In the genomic region with DNA sequence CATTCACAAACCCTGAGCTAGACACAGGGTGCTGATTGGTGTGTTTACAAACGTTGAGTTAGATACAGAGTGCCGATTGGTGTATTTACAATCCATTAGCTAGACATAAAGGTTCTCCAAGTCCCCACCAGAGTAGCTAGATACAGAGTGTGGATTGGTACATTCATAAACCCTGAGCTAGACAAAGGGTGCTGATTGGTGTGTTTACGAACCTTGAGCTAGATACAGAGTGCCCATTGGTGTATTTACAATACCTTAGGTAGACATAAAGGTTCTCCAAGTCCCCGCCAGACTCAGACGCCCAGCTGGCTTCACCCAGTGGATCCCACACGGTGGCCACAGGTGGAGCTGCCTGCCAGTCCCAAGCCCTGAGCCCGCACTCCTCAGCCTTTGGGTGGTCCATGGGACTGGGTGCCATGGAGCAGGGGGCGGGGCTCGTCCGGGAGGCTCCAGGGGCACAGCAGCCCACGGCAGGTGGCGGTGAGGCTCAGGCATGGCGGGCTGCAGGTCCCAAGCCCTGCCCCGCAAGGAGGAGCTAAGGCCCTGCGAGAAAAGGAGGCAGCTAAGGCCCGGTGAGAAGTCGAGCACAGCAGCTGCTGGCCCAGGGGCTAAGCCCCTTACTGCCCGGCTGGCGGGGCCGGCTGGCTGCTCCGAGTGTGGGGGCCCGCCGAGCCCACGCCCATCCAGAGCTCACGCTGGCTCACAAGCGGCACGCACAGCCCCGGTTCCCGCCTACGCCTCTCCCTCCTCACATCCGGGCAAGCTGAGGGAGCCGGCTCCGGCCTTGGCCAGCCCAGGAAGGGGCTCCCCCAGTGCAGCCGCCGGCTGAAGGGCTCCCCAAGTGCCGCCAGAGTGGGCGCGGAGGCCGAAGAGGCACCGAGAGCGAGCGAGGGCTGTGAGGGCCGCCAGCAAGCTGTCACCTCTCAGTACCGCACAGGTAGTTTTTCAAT, we compare ENCODE assay signal across 26 cellular contexts.
"Had no signal": no experiment of that assay in that cellular context is flagged by ENCODE, and none has a peak within 500 bp of the region (broad histone marks: within the 10 kb centered on the region; RNA-seq: fewer than 3 reads in every experiment).

No MANE protein-coding gene starts in this region.

- H3K4me1 Mint-ChIP-seq: activated naive CD8-positive, alpha-beta T cell treated with anti-CD3 and anti-CD28 coated beads for 36 hours; activated T-helper 17 cell treated with anti-CD3 and anti-CD28 coated beads, Interleukin-2, amount 50 U/mL, for 72 hours; memory B cell; nephron; stimulated activated effector memory CD8-positive, alpha-beta T cell treated with anti-CD3 and anti-CD28 coated beads, Interleukin-12 subunit alpha, Interleukin-12 subunit beta, amount 100 ng/mL, for 72 hours; stimulated activated naive CD8-positive, alpha-beta T cell treated with anti-CD3 and anti-CD28 coated beads, Interleukin-15, amount 100 ng/mL, for 72 hours had no signal

- H3K27ac Mint-ChIP-seq: activated CD8-positive, alpha-beta T cell treated with anti-CD3 and anti-CD28 coated beads, Interleukin-2, amount 10 ng/mL, durations not matched to agents 7 days and 5 days; activated naive CD8-positive, alpha-beta T cell treated with anti-CD3 and anti-CD28 coated beads for 36 hours; activated T-cell treated with anti-CD3 and anti-CD28 coated beads, Interleukin-2, amount 50 U/mL, for 24 hours; activated T-helper 17 cell treated with anti-CD3 and anti-CD28 coated beads, Interleukin-2, amount 50 U/mL, for 72 hours; memory B cell; nephron; stimulated activated effector memory CD8-positive, alpha-beta T cell treated with anti-CD3 and anti-CD28 coated beads, Interleukin-12 subunit alpha, Interleukin-12 subunit beta, amount 100 ng/mL, for 72 hours; stimulated activated naive CD8-positive, alpha-beta T cell treated with anti-CD3 and anti-CD28 coated beads, Interleukin-15, amount 100 ng/mL, for 72 hours had no signal

- H3K4me3 ChIP-seq: left lung, right lobe of liver, skin epidermis, tibial nerve, uterus had no signal

- H3K36me3 ChIP-seq: left lung, right lobe of liver, tibial nerve, uterus had no signal

- H3K27ac ChIP-seq: left lung, parathyroid adenoma, right lobe of liver, skin epidermis, tibial nerve, uterus had no signal

- H3K36me3 Mint-ChIP-seq: activated naive CD8-positive, alpha-beta T cell treated with anti-CD3 and anti-CD28 coated beads for 36 hours; memory B cell; stimulated activated effector memory CD8-positive, alpha-beta T cell treated with anti-CD3 and anti-CD28 coated beads, Interleukin-12 subunit alpha, Interleukin-12 subunit beta, amount 100 ng/mL, for 72 hours had no signal

- H3K27me3 Mint-ChIP-seq: activated naive CD8-positive, alpha-beta T cell treated with anti-CD3 and anti-CD28 coated beads for 36 hours; activated T-cell treated with anti-CD3 and anti-CD28 coated beads, Interleukin-2, amount 50 U/mL, for 24 hours; activated T-helper 17 cell treated with anti-CD3 and anti-CD28 coated beads, Interleukin-2, amount 50 U/mL, for 72 hours; memory B cell; stimulated activated naive CD8-positive, alpha-beta T cell treated with anti-CD3 and anti-CD28 coated beads, Interleukin-15, amount 100 ng/mL, for 72 hours had no signal

- H3K27me3 ChIP-seq: left lung, right lobe of liver, tibial nerve, uterus had no signal

- ATAC-seq: activated CD8-positive, alpha-beta T cell treated with anti-CD3 and anti-CD28 coated beads, Interleukin-2, amount 10 ng/mL, durations not matched to agents 7 days and 5 days; activated T-helper 17 cell treated with anti-CD3 and anti-CD28 coated beads, Interleukin-2, amount 50 U/mL, for 72 hours; esophagus mucosa; left lung; right lobe of liver; stimulated activated effector memory CD8-positive, alpha-beta T cell treated with anti-CD3 and anti-CD28 coated beads, Interleukin-12 subunit alpha, Interleukin-12 subunit beta, amount 100 ng/mL, for 72 hours; stimulated activated naive CD8-positive, alpha-beta T cell treated with anti-CD3 and anti-CD28 coated beads, Interleukin-15, amount 100 ng/mL, for 72 hours had no signal

- H3K4me1 ChIP-seq: left lung, parathyroid adenoma, right lobe of liver, tibial nerve, uterus had no signal

- FAIRE-seq: astrocyte, endothelial cell of umbilical vein had no signal

- H3K9me3 ChIP-seq: right lobe of liver, uterus had no signal

- H3K4me3 Mint-ChIP-seq: activated CD8-positive, alpha-beta T cell treated with anti-CD3 and anti-CD28 coated beads, Interleukin-2, amount 10 ng/mL, durations not matched to agents 7 days and 5 days; activated naive CD8-positive, alpha-beta T cell treated with anti-CD3 and anti-CD28 coated beads for 36 hours; activated T-cell treated with anti-CD3 and anti-CD28 coated beads, Interleukin-2, amount 50 U/mL, for 24 hours; activated T-helper 17 cell treated with anti-CD3 and anti-CD28 coated beads, Interleukin-2, amount 50 U/mL, for 72 hours; memory B cell; nephron; stimulated activated effector memory CD8-positive, alpha-beta T cell treated with anti-CD3 and anti-CD28 coated beads, Interleukin-12 subunit alpha, Interleukin-12 subunit beta, amount 100 ng/mL, for 72 hours; stimulated activated naive CD8-positive, alpha-beta T cell treated with anti-CD3 and anti-CD28 coated beads, Interleukin-15, amount 100 ng/mL, for 72 hours had no signal

- DNase-seq: activated CD4-positive, alpha-beta T cell treated with anti-CD3 and anti-CD28 coated beads for 1 hour; activated CD4-positive, alpha-beta T cell treated with anti-CD3 and anti-CD28 coated beads, Interleukin-2, amount 50 U/mL, for 1 hour; activated CD8-positive, alpha-beta T cell treated with anti-CD3 and anti-CD28 coated beads, Interleukin-2, amount 10 ng/mL, durations not matched to agents 7 days and 5 days; activated naive CD4-positive, alpha-beta T cell treated with Interleukin-2 at 50 U/mL for 16 hours; activated naive CD8-positive, alpha-beta T cell treated with anti-CD3 and anti-CD28 coated beads for 36 hours; activated T-cell treated with anti-CD3 and anti-CD28 coated beads, Interleukin-2, amount 50 U/mL, for 24 hours; central memory CD4-positive, alpha-beta T cell; effector memory CD4-positive, alpha-beta T cell; foreskin melanocyte; nucleus accumbens; right lobe of liver; stimulated activated CD4-positive, alpha-beta T cell treated with anti-CD3 and anti-CD28 coated beads, Interleukin-2, amount 100 ng/mL, for 24 hours; stimulated activated naive CD8-positive, alpha-beta T cell treated with anti-CD3 and anti-CD28 coated beads, Interleukin-15, amount 100 ng/mL, for 72 hours; T-helper 9 cell; uterus had no signal
